8 cellular contexts compared by ENCODE assay signal in the genomic region with DNA sequence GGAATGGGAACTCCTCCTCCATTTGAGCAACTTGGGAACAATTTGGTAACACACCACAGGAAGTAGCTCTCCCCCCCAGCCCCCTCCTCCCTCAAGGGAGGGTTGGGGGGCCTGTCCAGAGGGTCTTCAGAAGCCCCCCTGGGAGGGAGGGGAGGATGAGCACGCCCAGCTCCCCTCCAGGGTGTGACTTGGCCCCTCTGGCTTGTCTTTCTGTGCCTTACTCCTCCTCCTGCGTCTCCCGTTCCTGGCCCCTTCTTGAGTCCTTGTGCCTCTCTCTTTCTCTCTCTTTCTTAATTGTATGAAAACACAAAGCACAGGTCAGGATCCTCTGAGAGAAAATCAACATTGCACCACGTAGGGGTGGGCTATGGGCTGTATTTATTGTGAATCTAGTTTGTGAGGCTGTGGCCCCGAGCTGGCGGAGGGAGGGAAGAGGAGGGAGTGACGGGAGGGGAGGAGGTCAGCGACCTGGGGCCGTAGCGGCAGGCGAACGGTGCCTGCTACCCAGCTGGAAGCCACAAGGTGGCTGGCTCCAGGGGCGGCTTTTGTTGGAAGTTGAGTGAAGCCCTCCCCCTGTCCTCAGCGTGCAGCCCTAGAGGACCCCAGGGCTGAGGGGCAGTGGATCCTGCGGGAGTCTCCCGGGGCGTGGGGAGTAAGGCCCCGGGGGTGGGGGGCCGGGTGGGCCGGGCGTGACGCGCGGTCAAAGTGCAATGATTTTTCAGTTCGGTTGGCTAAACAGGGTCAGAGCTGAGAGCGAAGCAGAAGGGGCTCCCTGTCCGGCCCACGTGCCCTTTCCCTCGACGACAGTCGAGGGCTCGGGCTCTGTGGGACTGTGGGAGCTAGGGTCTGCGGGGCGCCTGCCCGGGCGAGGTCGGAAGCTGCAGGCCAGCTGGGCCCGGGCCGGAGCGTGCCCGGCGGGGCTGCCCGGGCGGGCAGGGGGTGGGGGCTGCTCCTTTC. TPM values are rescaled to one million over a fixed set of nuclear protein-coding genes. Genes with fewer than 3 reads are reported as not detected.
DNase-seq lines count a peak whose midpoint lies in the region; ATAC-seq and TF ChIP-seq lines count a peak whose summit lies in the region.

No MANE protein-coding gene starts in this region.

- TF ChIP-seq CTCF in heart left ventricle (IDR thresholded peaks at IDR 0.05): peak in 4 of 12 donors; percentile 22 to 35 (median 26)

- peaks cover 0 to 12% (median 0%) of the 10 kb centered on the region in 9 donors for H3K27me3 ChIP-seq in heart left ventricle

- ATAC-seq in heart left ventricle (no peak), left cardiac atrium (no peak), GM21360 (IDR thresholded peaks at IDR 0.05; ENCODE audit: unreplicated experiment) (no peak), HG02981 (IDR thresholded peaks at IDR 0.05; ENCODE audit: unreplicated experiment) (no peak), HG03342 (IDR thresholded peaks at IDR 0.05; ENCODE audit: unreplicated experiment) (no peak)

- TF ChIP-seq POLR2A in heart left ventricle (IDR thresholded peaks at IDR 0.05): no peak

- H3K9me3 ChIP-seq in heart left ventricle: no peaks in the 10 kb centered on the region

- intact Hi-C loops in heart left ventricle (cut with DNase I) (loop anchor here in 4 of 10 donors (1.0 to 10.0 kb wide), 4 partner anchors 61 to 211 kb away; a partner anchor contains a TSS), left cardiac atrium (cut with DNase I) (loop anchor here (2.0 to 10.0 kb wide), 2 partner anchors 117 to 169 kb away; no protein-coding TSS in a partner anchor)

- H3K4me1 ChIP-seq in heart left ventricle: peaks cover 3 to 97% (median 81%) of the 10 kb centered on the region in 12 donors

- H3K27ac ChIP-seq in heart left ventricle: peak overlapping the region; percentile 67 to 98 (median 90)

- DNase-seq in heart left ventricle (peak in 3 of 5 donors; percentile 35 to 77 (median 46)), left cardiac atrium (no peak), kidney tubule cell (ENCODE audit: low spot score) (peak; percentile 17), NCI-H1092 treated with DMSO at 0.1 percent for 48 hours (lab: John Stamatoyannopoulos, UW) (no peak)
- DNase-seq in activated T-cell treated with anti-CD3 and anti-CD28 coated beads, Interleukin-2, amount 50 U/mL, for 48 hours: peak; percentile 46 to 54

- H3K4me3 ChIP-seq in heart left ventricle: peak overlapping the region in 7 of 12 donors; percentile 4 to 75 (median 55)

- H3K36me3 ChIP-seq in heart left ventricle: peaks cover 0 to 12% (median 9%) of the 10 kb centered on the region in 9 donors

- WGBS in heart left ventricle, 4 donors: 46 to 62% (median 59%) methylated on average over 44 of the region's 44 CpGs

RNA-seq across cellular contexts. Expression of a gene that starts 6.4 kb away (rescaled TPM):
- total RNA-seq in heart left ventricle: 10 to 100 TPM in 3 of 9 donors, 1 to 10 TPM in 6; 5.2 to 19.1 (median 8.3) TPM
- 1 to 10 TPM; 7.7 to 8.4 TPM for polyA plus RNA-seq in heart left ventricle
- 1 to 10 TPM; 7.5 to 9.0 TPM for total RNA-seq in left cardiac atrium

RNA-seq across cellular contexts. Expression of a gene that starts 20.3 kb away (rescaled TPM):
- total RNA-seq in heart left ventricle (10 to 100 TPM; 15.1 to 22.6 (median 16.2) TPM), left cardiac atrium (10 to 100 TPM; 18.4 to 20.9 TPM)
- polyA plus RNA-seq in heart left ventricle: 10 to 100 TPM; 26.4 to 32.4 TPM

RNA-seq across cellular contexts. Expression of a gene that starts 21.9 kb away (rescaled TPM):
- total RNA-seq in heart left ventricle (10 to 100 TPM; 28.7 to 88.2 (median 41.8) TPM), left cardiac atrium (10 to 100 TPM; 34.9 to 47.8 TPM)
- polyA plus RNA-seq in heart left ventricle: 10 to 100 TPM; 49.6 to 74.2 TPM

RNA-seq across cellular contexts. Expression of a gene that starts 54.0 kb away (rescaled TPM):
- total RNA-seq in heart left ventricle (10 to 100 TPM; 24.0 to 48.8 (median 35.8) TPM), left cardiac atrium (10 to 100 TPM; 30.0 to 36.1 TPM)
- 10 to 100 TPM; 52.5 to 64.7 TPM for polyA plus RNA-seq in heart left ventricle

RNA-seq across cellular contexts. Expression of a gene that starts 54.0 kb away (rescaled TPM):
- total RNA-seq in heart left ventricle (100 to 1,000 TPM in 1 of 9 donors, 10 to 100 TPM in 8; 17.6 to 101 (median 29.1) TPM), left cardiac atrium (10 to 100 TPM; 36.9 to 61.3 TPM)
- polyA plus RNA-seq in heart left ventricle: 10 to 100 TPM; 21.8 to 35.7 TPM

Comparison
In these comparisons a context has a peak if more than half of its experiments do, and no peak if none do; other contexts are left out.
1. DNase-seq: peak in heart left ventricle (3 of 5), activated T-cell treated with anti-CD3 and anti-CD28 coated beads, Interleukin-2, amount 50 U/mL, for 48 hours (2 of 2) and kidney tubule cell (single experiment); none in left cardiac atrium (single experiment) and NCI-H1092 treated with DMSO at 0.1 percent for 48 hours (single experiment).